Comparison of ENCODE assay signal across 8 cellular contexts in the genomic region with DNA sequence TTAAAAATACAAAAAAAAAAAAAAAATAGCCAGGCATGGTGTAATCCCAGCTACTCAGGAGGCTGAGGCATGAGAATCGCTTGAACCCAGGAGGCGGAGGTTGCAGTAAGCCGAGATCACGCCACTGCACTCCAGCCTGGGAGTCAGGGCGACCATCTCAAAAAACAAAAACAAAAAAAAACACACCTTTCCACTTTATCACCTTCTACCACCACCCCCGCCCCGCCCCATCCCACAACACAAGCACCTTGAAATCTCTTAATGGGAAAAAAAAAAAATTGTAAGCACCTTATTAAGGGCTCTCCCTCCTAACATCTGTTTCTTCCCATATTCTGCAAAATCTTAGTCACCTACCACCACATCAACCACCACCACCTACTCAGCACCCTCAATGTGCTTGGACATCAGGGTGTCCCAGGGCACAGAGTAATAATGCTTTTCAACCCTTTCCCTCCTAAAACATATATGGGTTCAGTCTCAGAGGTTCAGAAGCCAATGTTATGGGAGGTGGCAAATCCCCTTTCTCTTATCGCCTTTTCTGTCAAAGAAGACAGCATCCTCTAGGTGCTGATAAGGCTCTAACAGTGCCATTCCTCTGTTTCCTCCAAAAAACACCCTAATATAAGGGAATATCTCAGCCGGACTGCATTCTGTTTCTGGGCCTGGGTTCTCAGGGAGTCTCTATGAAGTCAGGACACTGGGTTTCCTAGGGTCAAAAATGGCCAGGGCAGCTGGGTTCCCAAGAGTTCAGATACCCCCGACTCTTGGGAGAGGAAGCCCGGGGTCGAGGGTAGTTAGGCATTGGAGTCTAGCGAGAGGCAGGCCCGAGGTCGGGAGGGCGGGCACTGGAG. TPM values are rescaled to one million over a fixed set of nuclear protein-coding genes. Genes with fewer than 3 reads are reported as not detected.
DNase-seq lines count a peak whose midpoint lies in the region; ATAC-seq and TF ChIP-seq lines count a peak whose summit lies in the region.

No MANE protein-coding gene starts in this region.

- no peaks in the 10 kb centered on the region for H3K9me3 ChIP-seq in effector memory CD4-positive, alpha-beta T cell (ENCODE audit: control insufficient read depth, low read length)
- no peaks in the 10 kb centered on the region for H3K9me3 ChIP-seq in osteoblast (ENCODE audit: low read depth, low read length)

- DNase-seq in NAMALWA (ENCODE audit: low spot score) = peak; percentile 41
- peak in 2 of 3 donors; percentile 55 to 60 for DNase-seq in effector memory CD4-positive, alpha-beta T cell
- DNase-seq in osteoblast (ENCODE audit: insufficient read length, low spot score, missing footprints) = peak; percentile 41
- no peak for DNase-seq in SKM-1 treated with dmso at 0.1 percent for 144 hours (lab: John Stamatoyannopoulos, UW; ENCODE audit: unreplicated experiment)
- DNase-seq in occipital lobe (lab: John Stamatoyannopoulos, UW) = no peak

- peaks cover 33% of the 10 kb centered on the region for H3K79me2 ChIP-seq in osteoblast (ENCODE audit: insufficient read depth, low read length)

- H3K4me3 ChIP-seq in effector memory CD4-positive, alpha-beta T cell (ENCODE audit: insufficient read depth, low read depth, low read length, poor library complexity, severe bottlenecking) = peak overlapping the region; percentile 91
- H3K4me3 ChIP-seq in osteoblast (ENCODE audit: insufficient read depth, low read length) = peak overlapping the region; percentile 96

- no peak for TF ChIP-seq CTCF in osteoblast (IDR thresholded peaks at IDR 0.05; ENCODE audit: extremely low read depth, low read depth, low read length)

- H4K20me1 ChIP-seq in osteoblast (ENCODE audit: insufficient read depth, low read length) = peaks cover 4% of the 10 kb centered on the region

- peak overlapping the region; percentile 99 for H2AFZ ChIP-seq in osteoblast (ENCODE audit: low read length)

- H3K36me3 ChIP-seq in effector memory CD4-positive, alpha-beta T cell (ENCODE audit: control insufficient read depth, insufficient read depth, low read length) = peaks cover 12% of the 10 kb centered on the region
- peaks cover 19% of the 10 kb centered on the region for H3K36me3 ChIP-seq in osteoblast (ENCODE audit: insufficient read depth, low read length)

- no peaks in the 10 kb centered on the region for H3K27me3 ChIP-seq in effector memory CD4-positive, alpha-beta T cell (replicated peaks; ENCODE audit: control insufficient read depth, insufficient read depth, low read length, poor library complexity, severe bottlenecking)
- H3K27me3 ChIP-seq in osteoblast (ENCODE audit: insufficient read depth, low read length) = no peaks in the 10 kb centered on the region

- peak overlapping the region; percentile 93 for H3K27ac ChIP-seq in effector memory CD4-positive, alpha-beta T cell (ENCODE audit: insufficient read depth, low read length, poor library complexity, severe bottlenecking)
- H3K27ac ChIP-seq in osteoblast (ENCODE audit: low read depth, low read length) = peak overlapping the region; percentile 88

- peak overlapping the region; percentile 94 for H3K4me2 ChIP-seq in osteoblast (ENCODE audit: insufficient read depth, low read length)

- ATAC-seq in GM21423 (IDR thresholded peaks at IDR 0.05; ENCODE audit: unreplicated experiment) (peak; percentile 15), HG03280 (IDR thresholded peaks at IDR 0.05; ENCODE audit: unreplicated experiment) (no peak), GM21360 (IDR thresholded peaks at IDR 0.05; ENCODE audit: unreplicated experiment) (no peak)

- peaks cover 4% of the 10 kb centered on the region for H3K4me1 ChIP-seq in effector memory CD4-positive, alpha-beta T cell (ENCODE audit: control insufficient read depth, insufficient read depth, low read length, poor library complexity, severe bottlenecking)
- H3K4me1 ChIP-seq in osteoblast (ENCODE audit: insufficient read depth, low read length) = peaks cover 13% of the 10 kb centered on the region

RNA-seq across cellular contexts. Expression of gene INTS5, which starts 0.7 kb away (rescaled TPM):
- total RNA-seq in osteoblast = 19.2 and 20.6 TPM in 2 replicates
- total RNA-seq in occipital lobe = 20.3 TPM

RNA-seq across cellular contexts. Expression of gene GANAB, which starts 6.0 kb away (rescaled TPM):
- 219 and 242 TPM in 2 replicates for total RNA-seq in osteoblast
- total RNA-seq in occipital lobe = 61.8 TPM

RNA-seq across cellular contexts. Expression of gene C11orf98, which starts 12.6 kb away (rescaled TPM):
- total RNA-seq in osteoblast = 13.3 and 17.4 TPM in 2 replicates
- 23.7 TPM for total RNA-seq in occipital lobe

RNA-seq across cellular contexts. Expression of gene CSKMT, which starts 12.7 kb away (rescaled TPM):
- total RNA-seq in osteoblast = 6.2 and 11.2 TPM in 2 replicates
- 11.5 TPM for total RNA-seq in occipital lobe

RNA-seq across cellular contexts. Expression of gene UQCC3, which starts 19.1 kb away (rescaled TPM):
- 4.4 and 5.8 TPM in 2 replicates for total RNA-seq in osteoblast
- 6.9 TPM for total RNA-seq in occipital lobe

Comparison
In these comparisons a context has a peak if more than half of its experiments do, and no peak if none do; other contexts are left out.
1. DNase-seq: peak in NAMALWA (single experiment), effector memory CD4-positive, alpha-beta T cell (2 of 3) and osteoblast (single experiment); none in SKM-1 treated with dmso at 0.1 percent for 144 hours (single experiment) and occipital lobe (single experiment).